In the genomic region with DNA sequence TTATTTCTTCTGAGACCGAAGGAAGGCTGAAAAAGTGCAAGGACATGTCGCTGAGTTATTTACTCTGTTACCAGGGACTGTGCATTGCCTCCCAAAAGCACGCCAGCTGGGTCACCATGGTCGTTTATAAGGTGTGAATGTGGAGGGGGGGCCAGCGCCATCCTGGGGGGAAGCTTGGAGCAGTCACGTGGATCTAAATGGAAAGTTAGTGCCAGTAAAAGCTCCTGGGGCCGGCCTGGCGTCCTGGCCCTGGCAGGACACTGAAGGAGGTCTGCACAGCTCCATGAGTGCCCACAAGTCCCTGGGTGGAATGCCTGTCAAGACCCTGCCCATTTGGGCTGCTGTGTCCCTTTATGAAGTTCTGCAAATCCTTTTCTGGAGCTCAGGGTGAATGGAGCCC, we compare ENCODE assay signal across 15 cellular contexts.
DNase-seq lines count a peak whose midpoint lies in the region; ATAC-seq and TF ChIP-seq lines count a peak whose summit lies in the region.
"Had no signal": no experiment of that assay in that cellular context is flagged by ENCODE, and none has a peak within 500 bp of the region (broad histone marks: within the 10 kb centered on the region; RNA-seq: fewer than 3 reads in every experiment).

No MANE protein-coding gene starts in this region.

- no peak overlapping the region for H4K5ac ChIP-seq in IMR-90 (ENCODE audit: low read depth, low read length)

- CTCF ChIA-PET in IMR-90 (lab: Yijun Ruan, JAX), result interaction anchor here (0.7 to 1.2 kb wide), 4 partner anchors 34 to 753 kb away, joined by 3 read pairs; no protein-coding TSS in a partner anchor
- CTCF ChIA-PET in mammary epithelial cell (lab: Charles Lee; ENCODE audit: low non-redundant PET), result interaction anchor here (0.6 kb wide), 1 partner anchor 31 kb away, joined by 3 read pairs; no protein-coding TSS in a partner anchor

- H3K9me3 Mint-ChIP-seq in endodermal cell, result peaks cover 5% of the 10 kb centered on the region

- TF ChIP-seq CTCF in IMR-90 (conservative IDR thresholded peaks at IDR 0.05; ENCODE audit: low read depth, low read length) (no peak), endodermal cell (conservative IDR thresholded peaks at IDR 0.05) (no peak), mammary epithelial cell (conservative IDR thresholded peaks at IDR 0.05 in 1 of 2, IDR thresholded peaks at IDR 0.05 in 1 of 2; ENCODE audit: extremely low read depth in 1 of 2, insufficient read depth in 1 of 2, low read depth in 1 of 2, low read length in 2 of 2) (no peak)

- no peak overlapping the region for H3K14ac ChIP-seq in IMR-90 (replicated peaks; ENCODE audit: low read depth, low read length)
- H3K14ac ChIP-seq in trophoblast cell (ENCODE audit: low read length), result no peak overlapping the region

- H4K20me1 ChIP-seq in BLaER1 treated with 17β-estradiol and CSF1 and Interleukin-3, amounts not matched to agents 10 nM and 100 nM, result peaks cover 0 to 14% (median 0%) of the 10 kb centered on the region in 11 experiments; a peak in 1 of 22 replicates
- H4K20me1 ChIP-seq in IMR-90 (ENCODE audit: insufficient read depth, low read length) (no peaks in the 10 kb centered on the region), mammary epithelial cell (ENCODE audit: insufficient read depth, low read length) (no peaks in the 10 kb centered on the region)

- no peak overlapping the region for H4K12ac ChIP-seq in trophoblast cell (ENCODE audit: low read depth, low read length)

- peaks cover 0 to 11% (median 8%) of the 10 kb centered on the region in 11 experiments; a peak in 14 of 22 replicates for H3K9me3 ChIP-seq in BLaER1 treated with 17β-estradiol and CSF1 and Interleukin-3, amounts not matched to agents 10 nM and 100 nM (replicated peaks in 1 of 11)
- peaks cover 6% of the 10 kb centered on the region for H3K9me3 ChIP-seq in IMR-90 (ENCODE audit: control insufficient read depth, insufficient read depth, low read length)
- H3K9me3 ChIP-seq in endodermal cell (ENCODE audit: control insufficient read depth, low read length), result no peaks in the 10 kb centered on the region
- peaks cover 4% of the 10 kb centered on the region for H3K9me3 ChIP-seq in trophoblast cell (ENCODE audit: insufficient read depth, low read depth, low read length)
- H3K9me3 ChIP-seq in mammary epithelial cell (replicated peaks; ENCODE audit: insufficient read depth, low read length), result no peaks in the 10 kb centered on the region

- H3K79me2 ChIP-seq in trophoblast cell (ENCODE audit: control insufficient read depth, insufficient read depth, low read length, poor library complexity) (no peaks in the 10 kb centered on the region), mammary epithelial cell (ENCODE audit: insufficient read depth, low read length) (no peaks in the 10 kb centered on the region)

- peak overlapping the region in 10 of 11 experiments; percentile 82 to 98 (median 92); a peak in 18 of 22 replicates for H3K4me2 ChIP-seq in BLaER1 treated with 17β-estradiol and CSF1 and Interleukin-3, amounts not matched to agents 10 nM and 100 nM
- H3K4me2 ChIP-seq in IMR-90 (ENCODE audit: low read depth, low read length), result no peak overlapping the region
- H3K4me2 ChIP-seq in trophoblast cell (ENCODE audit: low read length), result no peak overlapping the region
- no peak overlapping the region for H3K4me2 ChIP-seq in mammary epithelial cell (ENCODE audit: insufficient read depth, low read depth, low read length)

- H3K36me3 ChIP-seq in BLaER1 treated with 17β-estradiol and CSF1 and Interleukin-3, amounts not matched to agents 10 nM and 100 nM, result no peaks in the 10 kb centered on the region
- H3K36me3 ChIP-seq in IMR-90 (ENCODE audit: control insufficient read depth, insufficient read depth, low read length) (no peaks in the 10 kb centered on the region), endodermal cell (ENCODE audit: control insufficient read depth, insufficient read depth, low read length) (no peaks in the 10 kb centered on the region), trophoblast cell (ENCODE audit: control insufficient read depth in 1 of 2, insufficient read depth in 2 of 2, low read length in 2 of 2) (no peaks in the 10 kb centered on the region), mammary epithelial cell (ENCODE audit: insufficient read depth, low read length) (no peaks in the 10 kb centered on the region)

- peak overlapping the region; percentile 33 for H2BK12ac ChIP-seq in trophoblast cell (ENCODE audit: low read length)

- no peak overlapping the region for H2AK9ac ChIP-seq in IMR-90 (replicated peaks; ENCODE audit: low read depth, low read length, poor library complexity)

- no peak overlapping the region for H3K4me3 ChIP-seq in BLaER1 treated with 17β-estradiol and CSF1 and Interleukin-3, amounts not matched to agents 10 nM and 100 nM
- H3K4me3 ChIP-seq in IMR-90 (ENCODE audit: insufficient read depth, low read depth, low read length) (no peak overlapping the region), endodermal cell (ENCODE audit: low read length) (no peak overlapping the region), trophoblast cell (ENCODE audit: low read depth, low read length) (no peak overlapping the region), mammary epithelial cell (replicated peaks in 1 of 3; ENCODE audit: insufficient read depth in 1 of 3, low read depth in 2 of 3, low read length in 3 of 3) (no peak overlapping the region)

- H3K27me3 ChIP-seq in BLaER1 treated with 17β-estradiol and CSF1 and Interleukin-3, amounts not matched to agents 10 nM and 100 nM, result peaks cover 0 to 7% (median 0%) of the 10 kb centered on the region in 11 experiments; a peak in 2 of 22 replicates
- H3K27me3 ChIP-seq in IMR-90 (ENCODE audit: control insufficient read depth, insufficient read depth, low read length) (peaks cover 14% of the 10 kb centered on the region), endodermal cell (ENCODE audit: control insufficient read depth, insufficient read depth, low read length, poor library complexity, severe bottlenecking) (no peaks in the 10 kb centered on the region), trophoblast cell (ENCODE audit: insufficient read depth, low read length) (no peaks in the 10 kb centered on the region), mammary epithelial cell (ENCODE audit: insufficient read depth, low read length) (no peaks in the 10 kb centered on the region)

- H3K4ac ChIP-seq in IMR-90 (ENCODE audit: low read depth, low read length), result no peak overlapping the region
- H3K4ac ChIP-seq in trophoblast cell (ENCODE audit: low read depth, low read length), result no peak overlapping the region

- H4K8ac ChIP-seq in IMR-90 (ENCODE audit: low read depth in 2 of 2, low read length in 2 of 2), result no peak overlapping the region
- H4K8ac ChIP-seq in trophoblast cell (ENCODE audit: low read depth, low read length), result no peak overlapping the region

- H3K27me3 Mint-ChIP-seq in endodermal cell (ENCODE audit: insufficient read depth), result no peaks in the 10 kb centered on the region

- H3K23ac ChIP-seq in IMR-90 (ENCODE audit: low read depth, low read length), result no peak overlapping the region
- no peak overlapping the region for H3K23ac ChIP-seq in trophoblast cell (ENCODE audit: low read length)

- H2AFZ ChIP-seq in IMR-90 (replicated peaks; ENCODE audit: low read length, poor library complexity) (peak overlapping the region; percentile 10), trophoblast cell (ENCODE audit: insufficient read depth, low read length, poor library complexity) (no peak overlapping the region), mammary epithelial cell (ENCODE audit: low read depth, low read length) (no peak overlapping the region)

- H3K4me1 Mint-ChIP-seq in endodermal cell, result peaks cover 19% of the 10 kb centered on the region

- intact Hi-C loops in IMR-90 (cut with micrococcal nuclease), result no loop called here
- intact Hi-C loops in mammary epithelial cell (cut with micrococcal nuclease), result no loop called here

- no peak overlapping the region for H2BK20ac ChIP-seq in IMR-90 (ENCODE audit: low read depth, low read length)

- H2BK5ac ChIP-seq in IMR-90 (ENCODE audit: low read depth, low read length, poor library complexity, severe bottlenecking) (no peak overlapping the region), trophoblast cell (ENCODE audit: low read depth, low read length, poor library complexity) (no peak overlapping the region)

- dilution Hi-C loops in IMR-90 (cut with HindIII; ENCODE audit: low sequenced_read_pairs, unreplicated experiment) (no loop called here), mammary epithelial cell (cut with HindIII; ENCODE audit: low sequenced_read_pairs) (loop anchor here (10.0 kb wide), 1 partner anchor 380 kb away; no protein-coding TSS in a partner anchor)

- no peak overlapping the region for H3K27ac Mint-ChIP-seq in endodermal cell
- H3K27ac Mint-ChIP-seq: CD14-positive monocyte; CD4-positive, alpha-beta memory T cell; H9 had no signal

- peak overlapping the region in 2 of 11 experiments; percentile 44 to 53; a peak in 3 of 22 replicates for H3K27ac ChIP-seq in BLaER1 treated with 17β-estradiol and CSF1 and Interleukin-3, amounts not matched to agents 10 nM and 100 nM
- H3K27ac ChIP-seq in IMR-90 (ENCODE audit: insufficient read depth, low read length) (no peak overlapping the region), endodermal cell (ENCODE audit: low read depth, low read length) (no peak overlapping the region), trophoblast cell (ENCODE audit: low read depth, low read length) (no peak overlapping the region), mammary epithelial cell (ENCODE audit: insufficient read depth, low read depth, low read length) (no peak overlapping the region)

- no peaks in the 10 kb centered on the region for H3K9me1 ChIP-seq in IMR-90 (ENCODE audit: insufficient read depth, low read length)

- H2AK5ac ChIP-seq in IMR-90 (ENCODE audit: low read depth, low read length) (no peak overlapping the region), trophoblast cell (ENCODE audit: low read length) (peak overlapping the region; percentile 57)

- H3K4me1 ChIP-seq in BLaER1 treated with 17β-estradiol and CSF1 and Interleukin-3, amounts not matched to agents 10 nM and 100 nM, result peaks cover 39 to 59% (median 51%) of the 10 kb centered on the region in 10 experiments
- H3K4me1 ChIP-seq in IMR-90 (ENCODE audit: control insufficient read depth, insufficient read depth, low read length) (no peaks in the 10 kb centered on the region), endodermal cell (ENCODE audit: control insufficient read depth, insufficient read depth, low read length) (peaks cover 2% of the 10 kb centered on the region), trophoblast cell (ENCODE audit: control insufficient read depth in 1 of 2, insufficient read depth in 2 of 2, low read length in 2 of 2) (peaks cover 5 to 7% of the 10 kb centered on the region in 2 experiments), mammary epithelial cell (ENCODE audit: insufficient read depth, low read length) (no peaks in the 10 kb centered on the region)

- H3K56ac ChIP-seq in IMR-90 (ENCODE audit: extremely low read depth, insufficient read depth, low read length), result no peak overlapping the region

- in situ Hi-C loops in IMR-90 (cut with MboI; ENCODE audit: low sequenced_read_pairs), result no loop called here
- in situ Hi-C loops in mammary epithelial cell (cut with MboI; ENCODE audit: low sequenced_read_pairs in 2 of 2), result no loop called here

- H4K91ac ChIP-seq in IMR-90 (ENCODE audit: insufficient read depth, low read depth, low read length), result no peak overlapping the region
- H4K91ac ChIP-seq in trophoblast cell (ENCODE audit: low read depth, low read length), result peak overlapping the region; percentile 42

- no peaks in the 10 kb centered on the region for H3K36me3 Mint-ChIP-seq in endodermal cell (ENCODE audit: low read depth)
- H3K36me3 Mint-ChIP-seq: CD14-positive monocyte; CD4-positive, alpha-beta memory T cell had no signal

- no peak for ATAC-seq in IMR-90 (ENCODE audit: low read depth)
- ATAC-seq in GM21528 (IDR thresholded peaks at IDR 0.05; ENCODE audit: low FRiP score, unreplicated experiment), result no peak

- TF ChIP-seq RAD21 in IMR-90 (IDR thresholded peaks at IDR 0.05; ENCODE audit: low read length), result no peak

- H3K18ac ChIP-seq in IMR-90 (ENCODE audit: low read depth, low read length), result no peak overlapping the region
- no peak overlapping the region for H3K18ac ChIP-seq in trophoblast cell (ENCODE audit: low read length)

- H2BK15ac ChIP-seq in IMR-90 (ENCODE audit: low read depth, low read length), result no peak overlapping the region

- no peak overlapping the region for H3K9ac ChIP-seq in BLaER1 treated with 17β-estradiol and CSF1 and Interleukin-3, amounts not matched to agents 10 nM and 100 nM
- H3K9ac ChIP-seq in IMR-90 (ENCODE audit: low read depth, low read length), result no peak overlapping the region
- no peak overlapping the region for H3K9ac ChIP-seq in endodermal cell (ENCODE audit: extremely low read depth, low read length, poor library complexity, severe bottlenecking)
- no peak overlapping the region for H3K9ac ChIP-seq in trophoblast cell (ENCODE audit: low read length)
- no peak overlapping the region for H3K9ac ChIP-seq in mammary epithelial cell (ENCODE audit: insufficient read depth, low read length)

- WGBS in IMR-90 (ENCODE audit: extremely low coverage in 2 of 2, insufficient read length in 1 of 2), 2 experiments, result 71% methylated on average over 6 of the region's 8 CpGs; no CpG with 5 or more reads in 1 of the 2 experiments
- 77 to 83% methylated on average over 3 to 8 of the region's 8 CpGs for WGBS in endodermal cell (ENCODE audit: insufficient coverage in 1 of 2, insufficient read length in 1 of 2), 2 experiments
- WGBS in trophoblast cell (ENCODE audit: extremely low coverage, insufficient coverage, insufficient read length), result no CpG with 5 or more reads among the region's 8 CpGs
- 50% methylated on average over 7 of the region's 8 CpGs for WGBS in mammary epithelial cell (ENCODE audit: low coverage, missing lambda C conversion rate)

- H2BK120ac ChIP-seq in IMR-90 (ENCODE audit: low read depth, low read length) (no peak overlapping the region), trophoblast cell (ENCODE audit: insufficient read depth, low read length, poor library complexity) (no peak overlapping the region)

- POLR2A ChIA-PET in IMR-90 (lab: Charles Lee; ENCODE audit: unreplicated experiment), result no interaction called here

- H3K79me1 ChIP-seq in IMR-90 (ENCODE audit: low read depth in 1 of 2, low read length in 2 of 2), result no peaks in the 10 kb centered on the region
- peaks cover 9% of the 10 kb centered on the region for H3K79me1 ChIP-seq in trophoblast cell (ENCODE audit: low read length)

- no peak overlapping the region for H3K4me3 Mint-ChIP-seq in endodermal cell
- H3K4me3 Mint-ChIP-seq: CD4-positive, alpha-beta memory T cell; H9 had no signal

- no peak for DNase-seq in IMR-90
- peak; percentile 60 for DNase-seq in endodermal cell
- DNase-seq in trophoblast cell, result no peak
- DNase-seq in stimulated activated CD4-positive, alpha-beta T cell treated with anti-CD3 and anti-CD28 coated beads, Interleukin-4, amount 100 ng/mL, for 1 hour, result no peak
- no peak for DNase-seq in activated effector memory CD4-positive, alpha-beta T cell treated with Interleukin-2 at 50 U/mL for 16 hours
- no peak for DNase-seq in mammary epithelial cell
- DNase-seq: CD4-positive, alpha-beta memory T cell; COR-L47; DMS53; DMS79 treated with DMSO at 0.1 percent for 48 hours; GF-D8 had no signal

- BruUV-seq in IMR-90 (replicated peaks; lab: Mats Ljungman, UMichigan), result no TSS peak
- BruUV-seq in mammary epithelial cell (replicated peaks; lab: Mats Ljungman, UMichigan), result no TSS peak

- TF ChIP-seq POLR2A in IMR-90 (IDR thresholded peaks at IDR 0.05; ENCODE audit: low read depth, low read length), result no peak

Comparison
In these comparisons a context has a peak if more than half of its experiments do, and no peak if none do; other contexts are left out.
1. H3K4me2 ChIP-seq: peak in BLaER1 treated with 17β-estradiol and CSF1 and Interleukin-3, amounts not matched to agents 10 nM and 100 nM (10 of 11); none in IMR-90 (single experiment), trophoblast cell (single experiment) and mammary epithelial cell (single experiment).